ENCODE assay signal across 13 cellular contexts in genomic region chr18:49655266-49656097, GRCh38.
"Had no signal": no experiment of that assay in that cellular context is flagged by ENCODE, and none has a peak within 500 bp of the region (broad histone marks: within the 10 kb centered on the region; RNA-seq: fewer than 3 reads in every experiment).

No MANE protein-coding gene starts in this region.

- H3K36me3 ChIP-seq: ascending aorta, lower lobe of right lung had no signal

- H3K27me3 ChIP-seq: ascending aorta had no signal

- H3K36me3 Mint-ChIP-seq: stimulated activated naive B cell treated with anti-CD40 and anti-IgM and Interleukin-4, amounts not matched to agents 10 μg/mL and 1 μg/mL and 100 μg/mL, for 72 hours; WTC11 had no signal

- H3K4me3 Mint-ChIP-seq: activated naive CD8-positive, alpha-beta T cell treated with anti-CD3 and anti-CD28 coated beads, Interleukin-2, amount 50 U/mL, for 24 hours; activated T-helper 1 cell treated with anti-CD3 and anti-CD28 coated beads, Interleukin-12 subunit alpha, Interleukin-12 subunit beta, Interleukin-2, Interleukin-4 antibody, amounts not matched to agents 30 ng/mL and 10 ng/mL and 1 ng/mL, durations not matched to agents 14 hours and 24 hours and 36 hours; stimulated activated naive B cell treated with anti-CD40 and anti-IgM and Interleukin-4, amounts not matched to agents 10 μg/mL and 1 μg/mL and 100 μg/mL, for 72 hours; T-helper 1 cell treated with Interleukin-12 subunit alpha and Interleukin-12 subunit beta and Interleukin-4 antibody, amounts not matched to agents 30 μg/mL and 1 μg/mL, for 36 hours; WTC11 had no signal

- ATAC-seq: activated naive CD8-positive, alpha-beta T cell treated with anti-CD3 and anti-CD28 coated beads, Interleukin-2, amount 50 U/mL, for 24 hours; lower lobe of right lung; stimulated activated naive B cell treated with anti-CD40 and anti-IgM and Interleukin-4, amounts not matched to agents 10 μg/mL and 1 μg/mL and 100 μg/mL, for 72 hours; WTC11 had no signal

- H3K27ac ChIP-seq: ascending aorta, lower lobe of right lung had no signal

- H3K27ac Mint-ChIP-seq: activated naive CD8-positive, alpha-beta T cell treated with anti-CD3 and anti-CD28 coated beads, Interleukin-2, amount 50 U/mL, for 24 hours; activated T-helper 1 cell treated with anti-CD3 and anti-CD28 coated beads, Interleukin-12 subunit alpha, Interleukin-12 subunit beta, Interleukin-2, Interleukin-4 antibody, amounts not matched to agents 30 ng/mL and 10 ng/mL and 1 ng/mL, durations not matched to agents 14 hours and 24 hours and 36 hours; stimulated activated naive B cell treated with anti-CD40 and anti-IgM and Interleukin-4, amounts not matched to agents 10 μg/mL and 1 μg/mL and 100 μg/mL, for 72 hours; T-helper 1 cell treated with Interleukin-12 subunit alpha and Interleukin-12 subunit beta and Interleukin-4 antibody, amounts not matched to agents 30 μg/mL and 1 μg/mL, for 36 hours; WTC11 had no signal

- H3K4me1 ChIP-seq: ascending aorta had no signal

- H3K9me3 Mint-ChIP-seq: activated naive CD8-positive, alpha-beta T cell treated with anti-CD3 and anti-CD28 coated beads, Interleukin-2, amount 50 U/mL, for 24 hours; activated T-helper 1 cell treated with anti-CD3 and anti-CD28 coated beads, Interleukin-12 subunit alpha, Interleukin-12 subunit beta, Interleukin-2, Interleukin-4 antibody, amounts not matched to agents 30 ng/mL and 10 ng/mL and 1 ng/mL, durations not matched to agents 14 hours and 24 hours and 36 hours; stimulated activated naive B cell treated with anti-CD40 and anti-IgM and Interleukin-4, amounts not matched to agents 10 μg/mL and 1 μg/mL and 100 μg/mL, for 72 hours; T-helper 1 cell treated with Interleukin-12 subunit alpha and Interleukin-12 subunit beta and Interleukin-4 antibody, amounts not matched to agents 30 μg/mL and 1 μg/mL, for 36 hours; WTC11 had no signal

- FAIRE-seq: small intestine had no signal

- H3K4me3 ChIP-seq: ascending aorta, lower lobe of right lung had no signal

- DNase-seq: activated naive CD4-positive, alpha-beta T cell; activated naive CD8-positive, alpha-beta T cell treated with anti-CD3 and anti-CD28 coated beads, Interleukin-2, amount 50 U/mL, for 24 hours; caudate nucleus; cortex of kidney; effector memory CD4-positive, alpha-beta T cell; lower lobe of right lung; small intestine; stimulated activated naive B cell treated with anti-CD40 and anti-IgM and Interleukin-4, amounts not matched to agents 10 μg/mL and 1 μg/mL and 100 μg/mL, for 72 hours; substantia nigra had no signal

- H3K4me1 Mint-ChIP-seq: activated naive CD8-positive, alpha-beta T cell treated with anti-CD3 and anti-CD28 coated beads, Interleukin-2, amount 50 U/mL, for 24 hours had no signal

- H3K9me3 ChIP-seq: ascending aorta, lower lobe of right lung had no signal
